ENCODE assay signal across 21 cellular contexts in genomic region chr7:157711353-157711888, GRCh38.
DNase-seq lines count a peak whose midpoint lies in the region; ATAC-seq and TF ChIP-seq lines count a peak whose summit lies in the region.
"Had no signal": no experiment of that assay in that cellular context is flagged by ENCODE, and none has a peak within 500 bp of the region (broad histone marks: within the 10 kb centered on the region; RNA-seq: fewer than 3 reads in every experiment).

No MANE protein-coding gene starts in this region.

- CTCF ChIA-PET in T-cell (lab: Charles Lee): no interaction called here

- peaks cover 3% of the 10 kb centered on the region for H3K27me3 Mint-ChIP-seq in activated CD4-positive, alpha-beta T cell treated with anti-CD3 and anti-CD28 coated beads, Interleukin-2, amount 10 ng/mL, durations not matched to agents 24 days and 14 days
- peaks cover 71% of the 10 kb centered on the region for H3K27me3 Mint-ChIP-seq in H9 (ENCODE audit: low read depth)
- peaks cover 5% of the 10 kb centered on the region for H3K27me3 Mint-ChIP-seq in endodermal cell (ENCODE audit: insufficient read depth)
- H3K27me3 Mint-ChIP-seq in T-cell: peaks cover 13 to 16% of the 10 kb centered on the region in 2 donors

- H3K18ac ChIP-seq in H9 (ENCODE audit: insufficient read length, low read depth, low read length): no peak overlapping the region

- H2BK120ac ChIP-seq in H9 (ENCODE audit: low read depth, low read length, poor library complexity, severe bottlenecking): no peak overlapping the region

- no peak overlapping the region for H2AFZ ChIP-seq in H9 (ENCODE audit: low read length)

- H3K4me2 ChIP-seq in H9 (ENCODE audit: insufficient read depth, insufficient read length, low read length): no peak overlapping the region

- H3K36me3 ChIP-seq in endodermal cell (ENCODE audit: control insufficient read depth, insufficient read depth, low read length): no peaks in the 10 kb centered on the region
- H3K36me3 ChIP-seq: HAP-1 had no signal

- no peak overlapping the region for H3K4me3 Mint-ChIP-seq in activated CD4-positive, alpha-beta T cell treated with anti-CD3 and anti-CD28 coated beads, Interleukin-2, amount 10 ng/mL, durations not matched to agents 24 days and 14 days
- no peak overlapping the region for H3K4me3 Mint-ChIP-seq in H9
- no peak overlapping the region for H3K4me3 Mint-ChIP-seq in endodermal cell
- no peak overlapping the region for H3K4me3 Mint-ChIP-seq in T-cell
- H3K4me3 Mint-ChIP-seq: B cell, IgD-negative memory B cell had no signal

- H3K36me3 Mint-ChIP-seq in activated CD4-positive, alpha-beta T cell treated with anti-CD3 and anti-CD28 coated beads, Interleukin-2, amount 10 ng/mL, durations not matched to agents 24 days and 14 days (ENCODE audit: low read depth): no peaks in the 10 kb centered on the region
- H3K36me3 Mint-ChIP-seq in H9 (ENCODE audit: insufficient read depth in 1 of 3, low read depth in 3 of 3) (no peaks in the 10 kb centered on the region), endodermal cell (ENCODE audit: low read depth) (no peaks in the 10 kb centered on the region), T-cell (no peaks in the 10 kb centered on the region)
- H3K36me3 Mint-ChIP-seq: IgD-negative memory B cell had no signal

- TF ChIP-seq POLR2A in erythroblast (IDR thresholded peaks at IDR 0.05; ENCODE audit: low read length): no peak

- H3K23ac ChIP-seq in H9 (ENCODE audit: insufficient read length, low read depth, low read length): no peak overlapping the region

- H3T11ph ChIP-seq in H9 (ENCODE audit: low read length): no peak overlapping the region

- no peaks in the 10 kb centered on the region for H4K20me1 ChIP-seq in H9 (ENCODE audit: control insufficient read depth, insufficient read depth, insufficient read length)

- DNase-seq in activated CD4-positive, alpha-beta T cell treated with anti-CD3 and anti-CD28 coated beads, Interleukin-2, amount 10 ng/mL, durations not matched to agents 24 days and 14 days: peak; percentile 47
- no peak for DNase-seq in activated CD4-positive, alpha-beta T cell treated with anti-CD3 and anti-CD28 coated beads, Interleukin-2, amount 50 U/mL, for 48 hours
- peak; percentile 25 for DNase-seq in H9
- DNase-seq in endodermal cell: peak; percentile 37
- peak; percentile 7 for DNase-seq in stimulated activated CD8-positive, alpha-beta memory T cell treated with anti-CD3 and anti-CD28 coated beads, Interleukin-4, amount 100 ng/mL, for 48 hours
- DNase-seq in T-cell: no peak
- no peak for DNase-seq in erythroblast (lab: John Stamatoyannopoulos, UW)
- DNase-seq in OCI-M1 (lab: John Stamatoyannopoulos, UW): no peak
- DNase-seq: 8988T, DMS79 treated with DMSO at 0.1 percent for 48 hours, Karpas-422, NCI-H1417 treated with DMSO at 0.1 percent for 48 hours, NCI-H1930, NCI-H226, NCI-H524, NCI-H82, PC-3 had no signal

- H2BK5ac ChIP-seq in H9 (ENCODE audit: insufficient read length, low read length): no peak overlapping the region

- H4K5ac ChIP-seq in H9 (ENCODE audit: insufficient read length, low read depth, low read length): no peak overlapping the region

- no peak overlapping the region for H2BK20ac ChIP-seq in H9 (ENCODE audit: low read depth, low read length, poor library complexity, severe bottlenecking)

- H3K9ac ChIP-seq in H9 (ENCODE audit: extremely low read depth, insufficient read length, low read length): no peak overlapping the region
- no peak overlapping the region for H3K9ac ChIP-seq in endodermal cell (ENCODE audit: extremely low read depth, low read length, poor library complexity, severe bottlenecking)

- no peak overlapping the region for H2BK12ac ChIP-seq in H9 (ENCODE audit: insufficient read length, low read depth, low read length)

- no peaks in the 10 kb centered on the region for H3K79me1 ChIP-seq in H9 (ENCODE audit: insufficient read depth, low read depth, low read length, poor library complexity, severe bottlenecking)

- intact Hi-C loops in activated CD4-positive, alpha-beta T cell treated with anti-CD3 and anti-CD28 coated beads, Interleukin-2, amount 10 ng/mL, durations not matched to agents 24 days and 14 days (cut with micrococcal nuclease): no loop called here

- no peak overlapping the region for H4K8ac ChIP-seq in H9 (replicated peaks; ENCODE audit: insufficient read length, low read depth, low read length)

- POLR2A ChIA-PET in T-cell (lab: Charles Lee): no interaction called here

- H3K27me3 ChIP-seq in H9 (ENCODE audit: insufficient read depth, low read length) (no peaks in the 10 kb centered on the region), endodermal cell (ENCODE audit: control insufficient read depth, insufficient read depth, low read length, poor library complexity, severe bottlenecking) (no peaks in the 10 kb centered on the region)

- no peak overlapping the region for H2BK15ac ChIP-seq in H9 (ENCODE audit: low read depth, low read length)

- H3K27ac ChIP-seq in H9 (ENCODE audit: insufficient read length, low read depth, low read length) (no peak overlapping the region), endodermal cell (ENCODE audit: low read depth, low read length) (no peak overlapping the region)
- H3K27ac ChIP-seq: RWPE1 had no signal

- TF ChIP-seq CTCF in H9 (conservative IDR thresholded peaks at IDR 0.05): no peak
- no peak for TF ChIP-seq CTCF in endodermal cell (conservative IDR thresholded peaks at IDR 0.05)

- H3K4ac ChIP-seq in H9 (ENCODE audit: low read depth, low read length): no peak overlapping the region

- H3K79me2 ChIP-seq in H9 (ENCODE audit: insufficient read depth, low read length): no peaks in the 10 kb centered on the region

- no peaks in the 10 kb centered on the region for H3K9me3 Mint-ChIP-seq in activated CD4-positive, alpha-beta T cell treated with anti-CD3 and anti-CD28 coated beads, Interleukin-2, amount 10 ng/mL, durations not matched to agents 24 days and 14 days
- no peaks in the 10 kb centered on the region; a peak in 1 of 5 replicates for H3K9me3 Mint-ChIP-seq in H9
- H3K9me3 Mint-ChIP-seq in endodermal cell: peaks cover 4% of the 10 kb centered on the region
- H3K9me3 Mint-ChIP-seq in T-cell: no peaks in the 10 kb centered on the region

- H3K9me3 ChIP-seq in H9 (ENCODE audit: control insufficient read depth, low read depth, low read length): no peaks in the 10 kb centered on the region
- peaks cover 55% of the 10 kb centered on the region for H3K9me3 ChIP-seq in endodermal cell (ENCODE audit: control insufficient read depth, low read length)
- H3K9me3 ChIP-seq: HAP-1 had no signal

- H3K14ac ChIP-seq in H9 (ENCODE audit: insufficient read depth, low read length): no peak overlapping the region

- H3K4me1 ChIP-seq in H9 (ENCODE audit: insufficient read depth, low read length) (no peaks in the 10 kb centered on the region), endodermal cell (ENCODE audit: control insufficient read depth, insufficient read depth, low read length) (no peaks in the 10 kb centered on the region)
- H3K4me1 ChIP-seq: HAP-1 had no signal

- no peak overlapping the region for H2AK5ac ChIP-seq in H9 (ENCODE audit: insufficient read length, low read length)

- ATAC-seq in T-cell (replicated peaks in 1 of 4): no peak
- ATAC-seq: PC-3 had no signal

- no CpG with 5 or more reads among the region's 27 CpGs for WGBS in H9 (ENCODE audit: extremely low coverage, insufficient read length, low lambda C conversion rate)
- WGBS in endodermal cell (ENCODE audit: insufficient coverage in 1 of 2, insufficient read length in 1 of 2), 2 experiments: 76 to 84% methylated on average over 5 to 20 of the region's 27 CpGs

- H3K56ac ChIP-seq in H9 (ENCODE audit: insufficient read length, low read depth, low read length): no peak overlapping the region

- no peaks in the 10 kb centered on the region for H3K23me2 ChIP-seq in H9 (ENCODE audit: insufficient read length, low read depth, low read length, poor library complexity, severe bottlenecking)

- H3K4me1 Mint-ChIP-seq in activated CD4-positive, alpha-beta T cell treated with anti-CD3 and anti-CD28 coated beads, Interleukin-2, amount 10 ng/mL, durations not matched to agents 24 days and 14 days: no peaks in the 10 kb centered on the region
- H3K4me1 Mint-ChIP-seq in H9 (peaks cover 0 to 11% of the 10 kb centered on the region in 2 experiments; a peak in 2 of 4 replicates), endodermal cell (peaks cover 3% of the 10 kb centered on the region), T-cell (no peaks in the 10 kb centered on the region)
- H3K4me1 Mint-ChIP-seq: B cell, IgD-negative memory B cell had no signal

- H4K91ac ChIP-seq in H9 (ENCODE audit: insufficient read length, low read depth, low read length): no peak overlapping the region

- no peak overlapping the region for H3K4me3 ChIP-seq in endodermal cell (ENCODE audit: low read length)
- H3K4me3 ChIP-seq: HAP-1 had no signal

- no peak overlapping the region for H3K27ac Mint-ChIP-seq in activated CD4-positive, alpha-beta T cell treated with anti-CD3 and anti-CD28 coated beads, Interleukin-2, amount 10 ng/mL, durations not matched to agents 24 days and 14 days
- H3K27ac Mint-ChIP-seq in H9 (no peak overlapping the region), endodermal cell (no peak overlapping the region), T-cell (no peak overlapping the region)
- H3K27ac Mint-ChIP-seq: B cell, IgD-negative memory B cell had no signal

Comparison
In these comparisons a context has a peak if more than half of its experiments do, and no peak if none do; other contexts are left out.
1. DNase-seq: peak in activated CD4-positive, alpha-beta T cell treated with anti-CD3 and anti-CD28 coated beads, Interleukin-2, amount 10 ng/mL, durations not matched to agents 24 days and 14 days (single experiment), H9 (single experiment), endodermal cell (single experiment) and stimulated activated CD8-positive, alpha-beta memory T cell treated with anti-CD3 and anti-CD28 coated beads, Interleukin-4, amount 100 ng/mL, for 48 hours (single experiment); none in activated CD4-positive, alpha-beta T cell treated with anti-CD3 and anti-CD28 coated beads, Interleukin-2, amount 50 U/mL, for 48 hours (0 of 2), T-cell (0 of 34), erythroblast (0 of 2) and OCI-M1 (single experiment).